ENCODE assay signal across 30 cellular contexts in the genomic region with DNA sequence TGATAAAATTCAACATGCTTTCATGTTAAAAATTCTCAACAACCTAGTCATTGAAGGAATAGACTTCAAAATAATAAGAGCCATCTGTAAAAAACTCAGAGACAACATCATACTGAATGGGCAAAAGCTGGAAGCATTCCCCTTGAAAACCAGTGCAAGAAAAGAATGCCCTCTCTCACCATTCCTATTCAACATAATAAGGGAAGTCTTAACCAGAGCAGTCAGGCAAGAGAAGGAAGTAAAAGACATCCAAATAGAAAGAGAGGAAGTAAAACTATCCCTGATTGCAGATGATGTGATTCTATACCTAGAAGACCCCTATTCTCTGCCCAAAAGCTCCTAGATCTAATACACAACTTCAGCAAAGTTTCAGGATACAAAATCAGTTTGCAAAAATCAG. TPM values are rescaled to one million over a fixed set of nuclear protein-coding genes. Genes with fewer than 3 reads are reported as not detected.
"Had no signal": no experiment of that assay in that cellular context is flagged by ENCODE, and none has a peak within 500 bp of the region (broad histone marks: within the 10 kb centered on the region; RNA-seq: fewer than 3 reads in every experiment).

No MANE protein-coding gene starts in this region.

- H3K9me3 ChIP-seq: heart right ventricle, lower lobe of right lung, stomach, suprapubic skin, transverse colon, vagina had no signal

- H3K4me1 ChIP-seq: lower lobe of right lung, stomach, transverse colon, vagina had no signal

- H3K27ac Mint-ChIP-seq: activated CD4-positive, alpha-beta memory T cell treated with anti-CD3 and anti-CD28 coated beads, Interleukin-2, amount 10 ng/mL, durations not matched to agents 7 days and 5 days; activated CD4-positive, alpha-beta T cell treated with anti-CD3 and anti-CD28 coated beads, Interleukin-2, amount 10 ng/mL, durations not matched to agents 24 days and 14 days; activated naive CD8-positive, alpha-beta T cell treated with anti-CD3 and anti-CD28 coated beads, Interleukin-2, amount 50 U/mL, for 24 hours; activated T-cell treated with anti-CD3 and anti-CD28 coated beads, Interleukin-2, amount 50 U/mL, for 72 hours; naive B cell; stimulated activated memory B cell treated with anti-CD40 and anti-IgM and Interleukin-4, amounts not matched to agents 10 μg/mL and 1 μg/mL and 100 μg/mL, for 72 hours had no signal

- H3K9me3 Mint-ChIP-seq: activated CD4-positive, alpha-beta memory T cell treated with anti-CD3 and anti-CD28 coated beads, Interleukin-2, amount 10 ng/mL, durations not matched to agents 7 days and 5 days; activated naive CD8-positive, alpha-beta T cell treated with anti-CD3 and anti-CD28 coated beads, Interleukin-2, amount 50 U/mL, for 24 hours; activated T-cell treated with anti-CD3 and anti-CD28 coated beads, Interleukin-2, amount 50 U/mL, for 72 hours; neural crest cell; stimulated activated memory B cell treated with anti-CD40 and anti-IgM and Interleukin-4, amounts not matched to agents 10 μg/mL and 1 μg/mL and 100 μg/mL, for 72 hours had no signal

- ATAC-seq: activated CD4-positive, CD25-positive, alpha-beta regulatory T cell treated with anti-CD3 and anti-CD28 coated beads, Interleukin-2, amount 50 U/mL, for 24 hours; activated naive CD8-positive, alpha-beta T cell treated with anti-CD3 and anti-CD28 coated beads, Interleukin-2, amount 50 U/mL, for 24 hours; activated T-cell treated with anti-CD3 and anti-CD28 coated beads, Interleukin-2, amount 50 U/mL, for 72 hours; heart right ventricle; lower lobe of right lung; sciatic nerve; stimulated activated memory B cell treated with anti-CD40 and anti-IgM and Interleukin-4, amounts not matched to agents 10 μg/mL and 1 μg/mL and 100 μg/mL, for 72 hours had no signal

- DNase-seq: activated CD4-positive, alpha-beta memory T cell treated with anti-CD3 and anti-CD28 coated beads, Interleukin-2, amount 10 ng/mL, durations not matched to agents 7 days and 5 days; activated CD4-positive, alpha-beta T cell treated with anti-CD3 and anti-CD28 coated beads, Interleukin-2, amount 10 ng/mL, durations not matched to agents 24 days and 14 days; activated effector memory CD4-positive, alpha-beta T cell treated with anti-CD3 and anti-CD28 coated beads, Interleukin-2, amount 50 U/mL, for 16 hours; activated naive CD4-positive, alpha-beta T cell treated with anti-CD3 and anti-CD28 coated beads, Interleukin-2, amount 50 U/mL, for 16 hours; activated naive CD8-positive, alpha-beta T cell treated with anti-CD3 and anti-CD28 coated beads, Interleukin-2, amount 50 U/mL, for 24 hours; activated T-cell treated with anti-CD3 and anti-CD28 coated beads, Interleukin-2, amount 50 U/mL, for 72 hours; cortex of kidney; heart right ventricle; lower lobe of right lung; naive B cell; small intestine; stimulated activated CD4-positive, alpha-beta T cell treated with anti-CD3 and anti-CD28 coated beads, Interleukin-15, amount 100 ng/mL, for 24 hours; stomach; transverse colon had no signal

- H3K36me3 ChIP-seq: cardiac muscle cell, heart right ventricle, lower lobe of right lung, stomach, suprapubic skin, transverse colon, vagina had no signal

- H3K4me3 Mint-ChIP-seq: activated CD4-positive, alpha-beta memory T cell treated with anti-CD3 and anti-CD28 coated beads, Interleukin-2, amount 10 ng/mL, durations not matched to agents 7 days and 5 days; activated CD4-positive, alpha-beta T cell treated with anti-CD3 and anti-CD28 coated beads, Interleukin-2, amount 10 ng/mL, durations not matched to agents 24 days and 14 days; activated naive CD8-positive, alpha-beta T cell treated with anti-CD3 and anti-CD28 coated beads, Interleukin-2, amount 50 U/mL, for 24 hours; activated T-cell treated with anti-CD3 and anti-CD28 coated beads, Interleukin-2, amount 50 U/mL, for 72 hours; naive B cell; neural crest cell; stimulated activated memory B cell treated with anti-CD40 and anti-IgM and Interleukin-4, amounts not matched to agents 10 μg/mL and 1 μg/mL and 100 μg/mL, for 72 hours had no signal

- H3K27me3 ChIP-seq: suprapubic skin, transverse colon, vagina had no signal

- H3K27ac ChIP-seq: cardiac muscle cell, epithelial cell of prostate, heart right ventricle, lower lobe of right lung, stomach, suprapubic skin, transverse colon, vagina, VCaP had no signal

- H3K4me1 Mint-ChIP-seq: neural crest cell had no signal

- H3K4me3 ChIP-seq: cardiac muscle cell, heart right ventricle, lower lobe of right lung, stomach, suprapubic skin, transverse colon, vagina had no signal

- H3K36me3 Mint-ChIP-seq: naive B cell; stimulated activated memory B cell treated with anti-CD40 and anti-IgM and Interleukin-4, amounts not matched to agents 10 μg/mL and 1 μg/mL and 100 μg/mL, for 72 hours had no signal

RNA-seq across cellular contexts. Expression of gene APOBEC1, which starts 52.9 kb away (rescaled TPM):
- total RNA-seq: activated CD4-positive, alpha-beta memory T cell treated with anti-CD3 and anti-CD28 coated beads, Interleukin-2, amount 10 ng/mL, durations not matched to agents 7 days and 5 days; activated CD4-positive, alpha-beta T cell treated with anti-CD3 and anti-CD28 coated beads, Interleukin-2, amount 10 ng/mL, durations not matched to agents 24 days and 14 days; activated T-cell treated with anti-CD3 and anti-CD28 coated beads, Interleukin-2, amount 50 U/mL, for 72 hours; cardiac muscle cell; cerebellum; fibroblast of villous mesenchyme; heart right ventricle; lower lobe of right lung; mesenteric fat pad; neural crest cell; omental fat pad; posterior vena cava; renal cortical epithelial cell; sciatic nerve; suprapubic skin; vagina had no signal
- polyA plus RNA-seq: cardiac muscle cell, heart right ventricle, keratinocyte had no signal
